ENCODE assay signal across 9 cellular contexts in the genomic region with DNA sequence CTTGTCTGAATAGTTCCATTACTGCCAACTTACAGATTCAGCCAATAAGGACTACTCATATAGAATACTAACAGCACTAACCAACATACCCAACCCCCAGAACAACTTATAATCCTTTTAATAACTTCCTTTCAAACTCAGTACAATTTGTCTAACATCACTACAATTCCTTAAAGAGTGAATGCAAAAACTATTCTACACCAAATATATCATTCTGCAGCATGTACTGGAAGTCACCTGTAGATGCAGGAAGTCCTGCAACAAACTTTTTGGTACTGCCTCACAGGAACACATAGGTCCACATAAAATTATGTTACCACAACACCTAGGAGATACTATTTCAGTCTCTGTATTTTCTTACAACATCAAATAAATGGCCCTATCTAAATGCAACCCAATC. TPM values are rescaled to one million over a fixed set of nuclear protein-coding genes. Genes with fewer than 3 reads are reported as not detected.
DNase-seq lines count a peak whose midpoint lies in the region; ATAC-seq and TF ChIP-seq lines count a peak whose summit lies in the region.
"Had no signal": no experiment of that assay in that cellular context is flagged by ENCODE, and none has a peak within 500 bp of the region (broad histone marks: within the 10 kb centered on the region; RNA-seq: fewer than 3 reads in every experiment).

No MANE protein-coding gene starts in this region.

- ATAC-seq in GM19395 (IDR thresholded peaks at IDR 0.05; ENCODE audit: unreplicated experiment) (no peak), HG02678 (IDR thresholded peaks at IDR 0.05; ENCODE audit: unreplicated experiment) (no peak)

- intact Hi-C loops in prostate gland (cut with DNase I), result no loop called here

- H3K4me3 ChIP-seq in GM08714 (ENCODE audit: low read length), result peak overlapping the region; percentile 81; the same call in 1 of the 2 replicates
- H3K4me3 ChIP-seq in SJSA1, result peak overlapping the region; percentile 80
- peak overlapping the region; percentile 52 to 99 (median 72) for H3K4me3 ChIP-seq in fibroblast of lung (replicated peaks in 1 of 4; ENCODE audit: control extremely low read depth in 1 of 4, insufficient read depth in 1 of 4, low read depth in 3 of 4, low read length in 4 of 4)
- peak overlapping the region in 1 of 2 donors; percentile 87 for H3K4me3 ChIP-seq in prostate gland

- H3K27me3 ChIP-seq in SJSA1 (replicated peaks), result no peaks in the 10 kb centered on the region
- H3K27me3 ChIP-seq in fibroblast of lung (ENCODE audit: control insufficient read depth, insufficient read depth, low read length), result no peaks in the 10 kb centered on the region
- H3K27me3 ChIP-seq in prostate gland (replicated peaks; ENCODE audit: insufficient read depth), result no peaks in the 10 kb centered on the region

- DNase-seq in SJSA1 (ENCODE audit: low read depth in 1 of 2, low spot score in 2 of 2) (no peak), fibroblast of lung (ENCODE audit: low read depth in 2 of 2) (no peak), prostate gland (ENCODE audit: low spot score) (no peak), SK-N-DZ (ENCODE audit: low spot score) (no peak), NCI-H1417 treated with DMSO at 0.1 percent for 48 hours (lab: John Stamatoyannopoulos, UW) (no peak)
- DNase-seq: retina had no signal

- H3K9ac ChIP-seq in fibroblast of lung (ENCODE audit: insufficient read depth, low read length), result no peak overlapping the region

- no peak overlapping the region for H2AFZ ChIP-seq in fibroblast of lung (ENCODE audit: low read length)

- peaks cover 71% of the 10 kb centered on the region for H3K36me3 ChIP-seq in SJSA1
- H3K36me3 ChIP-seq in fibroblast of lung (ENCODE audit: control insufficient read depth, insufficient read depth, low read length), result peaks cover 6% of the 10 kb centered on the region
- no peaks in the 10 kb centered on the region for H3K36me3 ChIP-seq in prostate gland

- TF ChIP-seq CTCF in fibroblast of lung (conservative IDR thresholded peaks at IDR 0.05 in 1 of 2, IDR thresholded peaks at IDR 0.05 in 1 of 2; ENCODE audit: low read depth in 1 of 2, low read length in 2 of 2), result no peak
- TF ChIP-seq CTCF in prostate gland (IDR thresholded peaks at IDR 0.05), result no peak

- H4K20me1 ChIP-seq in fibroblast of lung (ENCODE audit: control insufficient read depth, extremely low read depth, insufficient read depth, low read length), result peaks cover 10% of the 10 kb centered on the region

- H3K4me1 ChIP-seq in SJSA1 (replicated peaks) (peaks cover 42% of the 10 kb centered on the region), fibroblast of lung (ENCODE audit: control insufficient read depth, extremely low read depth, insufficient read depth, low read length) (peaks cover 6% of the 10 kb centered on the region), prostate gland (replicated peaks) (peaks cover 11% of the 10 kb centered on the region)

- peak overlapping the region; percentile 95 for H3K4me2 ChIP-seq in fibroblast of lung (ENCODE audit: extremely low read depth, insufficient read depth, low read length)

- H3K79me2 ChIP-seq in fibroblast of lung (ENCODE audit: control insufficient read depth, insufficient read depth, low read length), result peaks cover 69% of the 10 kb centered on the region

- H3K9me3 ChIP-seq in SJSA1 (replicated peaks) (no peaks in the 10 kb centered on the region), fibroblast of lung (ENCODE audit: control insufficient read depth, insufficient read depth, low read depth, low read length) (no peaks in the 10 kb centered on the region), prostate gland (no peaks in the 10 kb centered on the region)

- H3K27ac ChIP-seq in SJSA1 (no peak overlapping the region), fibroblast of lung (ENCODE audit: insufficient read depth, low read length) (peak overlapping the region; percentile 100), prostate gland (peak overlapping the region; percentile 99 to 100)

- TF ChIP-seq POLR2A in prostate gland (IDR thresholded peaks at IDR 0.05), result no peak

RNA-seq across cellular contexts. Expression of gene CCNL1, which starts 2.1 kb away (rescaled TPM):
- 65.1 and 92.6 TPM in 2 replicates for total RNA-seq in SJSA1 (2014; rRNA removed; shearing (Covaris generic))
- 140 and 219 TPM in 2 replicates for total RNA-seq in fibroblast of lung
- polyA plus RNA-seq in fibroblast of lung, result 63.8 and 88.2 TPM in 2 replicates
- polyA plus RNA-seq in fibroblast of lung (2012), result 27.8 and 35.7 TPM in 2 replicates
- polyA minus RNA-seq in fibroblast of lung (ENCODE audit: low replicate concordance), result 12.2 and 31.2 TPM in 2 replicates
- 100 to 1,000 TPM in 1 of 2 donors, 10 to 100 TPM in 1; 94.5 to 157 TPM for total RNA-seq in prostate gland
- polyA plus RNA-seq in SK-N-DZ (2014; cell fraction: cytosol; rRNA removed), result 53.4 and 66.9 TPM in 2 replicates
- polyA plus RNA-seq in SK-N-DZ (2014; cell fraction: nucleus; rRNA removed), result 510 and 632 TPM in 2 replicates
